ENCODE assay signal across 8 cellular contexts in genomic region chr1:48498096-48498791, GRCh38. TPM values are rescaled to one million over a fixed set of nuclear protein-coding genes. Genes with fewer than 3 reads are reported as not detected.
A peak's percentile ranks its signal among the peaks of the same experiment; 100 is the strongest.
DNase-seq lines count a peak whose midpoint lies in the region; ATAC-seq and TF ChIP-seq lines count a peak whose summit lies in the region.

No MANE protein-coding gene starts in this region.

- no peaks in the 10 kb centered on the region for H3K27me3 ChIP-seq in psoas muscle (ENCODE audit: insufficient read depth in 3 of 3, low read length in 2 of 3)

- H3K27ac ChIP-seq in HEK293 (ENCODE audit: extremely low read depth, low read depth, low read length) (no peak overlapping the region), psoas muscle (no peak overlapping the region)

- ATAC-seq in psoas muscle = peak; percentile 81 to 96 (median 85)

- H3K4me3 Mint-ChIP-seq in activated naive CD8-positive, alpha-beta T cell treated with anti-CD3 and anti-CD28 coated beads for 36 hours = no peak overlapping the region

- TF ChIP-seq CTCF in GM10266 (IDR thresholded peaks at IDR 0.05; ENCODE audit: control insufficient read depth, insufficient read depth, low read depth, missing control alignments) (peak; percentile 87), HEK293 (tag by site-specific recombination; IDR thresholded peaks at IDR 0.05) (peak; percentile 72), psoas muscle (IDR thresholded peaks at IDR 0.05) (peak; percentile 91)

- H3K9me3 ChIP-seq in HEK293 (ENCODE audit: control insufficient read depth, insufficient read depth, low read depth, low read length) (no peaks in the 10 kb centered on the region), psoas muscle (no peaks in the 10 kb centered on the region)

- H3K9me3 Mint-ChIP-seq in activated naive CD8-positive, alpha-beta T cell treated with anti-CD3 and anti-CD28 coated beads for 36 hours = no peaks in the 10 kb centered on the region

- WGBS in psoas muscle, 3 donors = 27 to 41% (median 36%) methylated on average over 15 of the region's 15 CpGs

- H3K4me3 ChIP-seq in HEK293 (ENCODE audit: low read depth, low read length) (no peak overlapping the region), psoas muscle (no peak overlapping the region)

- no peaks in the 10 kb centered on the region for H3K27me3 Mint-ChIP-seq in activated naive CD8-positive, alpha-beta T cell treated with anti-CD3 and anti-CD28 coated beads for 36 hours

- CTCF ChIA-PET in HEK293 (lab: Yijun Ruan, JAX) = interaction anchor here (0.5 to 4.9 kb wide), 40 partner anchors 9 to 772 kb away, joined by 3 to 27 read pairs (median 4); partner anchors contain the start of gene SPATA6

- H3K4me1 ChIP-seq in HEK293 (ENCODE audit: control insufficient read depth, insufficient read depth, low read length) (0 out of 2 replicates have a peak, but pooled peaks cover 3% of the 10 kb centered on the region), psoas muscle (no peaks in the 10 kb centered on the region)

- POLR2A ChIA-PET in HEK293 (lab: Yijun Ruan, JAX) = no interaction called here

- H3K4me1 Mint-ChIP-seq in activated naive CD8-positive, alpha-beta T cell treated with anti-CD3 and anti-CD28 coated beads for 36 hours = peaks cover 4% of the 10 kb centered on the region

- H3K36me3 Mint-ChIP-seq in activated naive CD8-positive, alpha-beta T cell treated with anti-CD3 and anti-CD28 coated beads for 36 hours = no peaks in the 10 kb centered on the region

- intact Hi-C loops in cardiac septum (cut with DNase I) (no loop called here), psoas muscle (cut with DNase I) (loop anchor here (5.0 to 10.0 kb wide), 2 partner anchors 391 to 393 kb away; no protein-coding TSS in a partner anchor)

- no peak overlapping the region for H3K27ac Mint-ChIP-seq in activated naive CD8-positive, alpha-beta T cell treated with anti-CD3 and anti-CD28 coated beads for 36 hours

- DNase-seq in GM10266 (ENCODE audit: extremely low spot score) (peak; percentile 60), NCI-H1048 (lab: John Stamatoyannopoulos, UW) (peak; percentile 51), SKM-1 (lab: John Stamatoyannopoulos, UW; ENCODE audit: unreplicated experiment) (peak; percentile 65), cardiac septum (ENCODE audit: low spot score) (peak; percentile 81), psoas muscle (peak; percentile 76 to 86), GF-D8 (lab: John Stamatoyannopoulos, UW) (no peak)
- peak; percentile 60 for DNase-seq in activated naive CD8-positive, alpha-beta T cell treated with anti-CD3 and anti-CD28 coated beads for 36 hours

- no peaks in the 10 kb centered on the region for H3K36me3 ChIP-seq in HEK293 (ENCODE audit: control insufficient read depth in 2 of 2, insufficient read depth in 1 of 2, low read length in 2 of 2)
- no peaks in the 10 kb centered on the region for H3K36me3 ChIP-seq in psoas muscle (ENCODE audit: insufficient read depth in 1 of 2, low read depth in 1 of 2)

TF ChIP-seq in HEK293, 187 proteins besides CTCF, POLR2A, EP300 and RAD21:
- no peak for TF ChIP-seq IKZF3 (tag by site-specific recombination; IDR thresholded peaks at IDR 0.05)
- TF ChIP-seq ZNF280D (tag by site-specific recombination; IDR thresholded peaks at IDR 0.05) = no peak
- TF ChIP-seq ZNF2 (tag by site-specific recombination; IDR thresholded peaks at IDR 0.05) = peak; percentile 70; the same call in 1 of the 2 replicates
- peak; percentile 66 for TF ChIP-seq ZNF654 (tag by site-specific recombination; IDR thresholded peaks at IDR 0.05; ENCODE audit: low read depth)
- peak; percentile 37; the same call in 1 of the 2 replicates for TF ChIP-seq TRIM28 (IDR thresholded peaks at IDR 0.05; ENCODE audit: borderline replicate concordance, low read length)
- 0 out of 2 replicates have a peak, but pooled peaks have one; percentile 46 for TF ChIP-seq ZBTB17 (tag by site-specific recombination; IDR thresholded peaks at IDR 0.05)
- peak; percentile 76 for TF ChIP-seq ZNF335 (tag by site-specific recombination; conservative IDR thresholded peaks at IDR 0.05)
- TF ChIP-seq ZFP3 (tag by site-specific recombination; IDR thresholded peaks at IDR 0.05; ENCODE audit: low read depth) = no peak
- no peak for TF ChIP-seq ZNF792 (tag by site-specific recombination; IDR thresholded peaks at IDR 0.05)

RNA-seq across cellular contexts. Expression of gene SPATA6, which starts 26.2 kb away (rescaled TPM):
- 1 to 10 TPM; 1.1 to 3.0 TPM for total RNA-seq in activated naive CD8-positive, alpha-beta T cell treated with anti-CD3 and anti-CD28 coated beads for 36 hours
- total RNA-seq in cardiac septum (8.3 TPM), psoas muscle (1 to 10 TPM; 3.0 to 5.3 (median 4.2) TPM)
- polyA plus RNA-seq in psoas muscle = 1 to 10 TPM in 1 of 3 donors, under 1 TPM in 2; 0.63 to 1.2 (median 0.72) TPM
